Comparison of ENCODE assay signal across 9 cellular contexts in the genomic region with DNA sequence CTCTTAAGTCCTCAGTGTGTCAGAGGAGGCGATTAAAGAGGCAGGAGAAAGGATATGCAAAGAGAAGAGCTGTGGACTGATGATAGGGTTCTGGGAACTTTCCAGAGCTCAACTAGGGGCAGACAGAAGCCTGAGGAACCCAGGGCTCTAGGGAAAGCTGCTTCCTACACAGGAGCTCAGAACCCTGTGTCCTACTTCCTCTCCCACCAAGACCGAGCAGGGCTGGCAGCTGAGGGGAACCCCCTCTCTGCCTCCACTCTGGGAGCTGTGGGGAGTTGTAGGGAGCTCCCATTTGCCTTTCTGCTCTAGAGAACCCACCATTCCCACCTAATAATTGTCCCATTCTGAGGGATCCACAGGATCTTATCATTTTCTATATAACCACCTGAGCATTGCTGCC.
"Had no signal": no experiment of that assay in that cellular context is flagged by ENCODE, and none has a peak within 500 bp of the region (broad histone marks: within the 10 kb centered on the region; RNA-seq: fewer than 3 reads in every experiment).

No MANE protein-coding gene starts in this region.

- H3K4me1 Mint-ChIP-seq: IgD-negative memory B cell had no signal

- H3K9ac ChIP-seq: GM23248 had no signal

- H3K36me3 ChIP-seq: HAP-1 had no signal

- H3K27ac Mint-ChIP-seq: HFFc6, IgD-negative memory B cell had no signal

- ATAC-seq: HCT116 had no signal

- H3K4me1 ChIP-seq: HAP-1 had no signal

- H3K9me3 ChIP-seq: HAP-1 had no signal

- FAIRE-seq: HTR-8/SVneo had no signal

- H3K4me3 ChIP-seq: GM23248, HAP-1 had no signal

- DNase-seq: GM23248, GOT3, H7, HFFc6, KBM-7 had no signal

- H3K27ac ChIP-seq: GM23248 had no signal

- H2AFZ ChIP-seq: GM23248 had no signal

- H3K4me3 Mint-ChIP-seq: HFFc6, IgD-negative memory B cell had no signal
